ENCODE assay signal across 1 cellular context in genomic region chr11:35243774-35244173, GRCh38.
TF ChIP-seq lines count a peak whose summit lies in the region.

No MANE protein-coding gene starts in this region.

TF ChIP-seq in IMR-90, 13 proteins besides CTCF, POLR2A, EP300 and RAD21:
- TF ChIP-seq RFX5 (IDR thresholded peaks at IDR 0.05; ENCODE audit: low read depth, low read length) (no peak), CEBPB (IDR thresholded peaks at IDR 0.05; ENCODE audit: low read depth, low read length) (no peak), RCOR1 (IDR thresholded peaks at IDR 0.05; ENCODE audit: insufficient replicate concordance, low read length) (no peak), FOS (IDR thresholded peaks at IDR 0.05; ENCODE audit: low read depth, low read length) (no peak), CHD1 (IDR thresholded peaks at IDR 0.05; ENCODE audit: low read depth, low read length) (no peak)
- TF ChIP-seq, protein P1, sequence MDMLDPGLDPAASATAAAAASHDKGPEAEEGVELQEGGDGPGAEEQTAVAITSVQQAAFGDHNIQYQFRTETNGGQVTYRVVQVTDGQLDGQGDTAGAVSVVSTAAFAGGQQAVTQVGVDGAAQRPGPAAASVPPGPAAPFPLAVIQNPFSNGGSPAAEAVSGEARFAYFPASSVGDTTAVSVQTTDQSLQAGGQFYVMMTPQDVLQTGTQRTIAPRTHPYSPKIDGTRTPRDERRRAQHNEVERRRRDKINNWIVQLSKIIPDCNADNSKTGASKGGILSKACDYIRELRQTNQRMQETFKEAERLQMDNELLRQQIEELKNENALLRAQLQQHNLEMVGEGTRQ (IDR thresholded peaks at IDR 0.05; ENCODE audit: low read depth, low read length) = no peak
- TF ChIP-seq, protein P2, sequence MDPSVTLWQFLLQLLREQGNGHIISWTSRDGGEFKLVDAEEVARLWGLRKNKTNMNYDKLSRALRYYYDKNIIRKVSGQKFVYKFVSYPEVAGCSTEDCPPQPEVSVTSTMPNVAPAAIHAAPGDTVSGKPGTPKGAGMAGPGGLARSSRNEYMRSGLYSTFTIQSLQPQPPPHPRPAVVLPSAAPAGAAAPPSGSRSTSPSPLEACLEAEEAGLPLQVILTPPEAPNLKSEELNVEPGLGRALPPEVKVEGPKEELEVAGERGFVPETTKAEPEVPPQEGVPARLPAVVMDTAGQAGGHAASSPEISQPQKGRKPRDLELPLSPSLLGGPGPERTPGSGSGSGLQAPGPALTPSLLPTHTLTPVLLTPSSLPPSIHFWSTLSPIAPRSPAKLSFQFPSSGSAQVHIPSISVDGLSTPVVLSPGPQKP (IDR thresholded peaks at IDR 0.05; ENCODE audit: borderline replicate concordance, low read depth, low read length) = no peak
